9 cellular contexts compared by ENCODE assay signal in the genomic region with DNA sequence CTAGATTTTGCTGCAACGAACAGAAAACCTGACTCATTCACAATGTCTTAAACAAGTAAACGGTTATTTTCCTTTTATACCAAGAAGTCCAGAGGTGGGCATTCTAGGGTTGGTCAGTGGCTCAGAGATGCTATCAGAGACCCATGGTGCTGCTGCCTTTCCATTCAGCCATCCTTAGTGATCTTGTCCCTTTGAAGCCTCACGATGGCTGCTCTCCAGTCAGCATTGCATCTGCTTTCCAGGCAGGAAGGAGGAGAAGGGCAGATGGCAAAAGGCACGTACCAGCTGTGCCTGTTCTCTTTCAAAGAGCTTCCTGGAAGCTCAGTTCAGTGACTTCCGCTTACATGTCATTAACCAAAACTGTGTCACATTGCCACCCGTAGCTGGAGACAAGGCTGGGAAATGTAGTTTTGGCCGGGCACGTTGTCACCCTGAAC. TPM values are rescaled to one million over a fixed set of nuclear protein-coding genes. Genes with fewer than 3 reads are reported as not detected.
A peak's percentile ranks its signal among the peaks of the same experiment; 100 is the strongest.
DNase-seq lines count a peak whose midpoint lies in the region; ATAC-seq, FAIRE-seq and TF ChIP-seq lines count a peak whose summit lies in the region.
"Had no signal": no experiment of that assay in that cellular context is flagged by ENCODE, and none has a peak within 500 bp of the region (broad histone marks: within the 10 kb centered on the region; RNA-seq: fewer than 3 reads in every experiment).

No MANE protein-coding gene starts in this region.

- no peak overlapping the region for H2AK5ac ChIP-seq in mesendoderm (ENCODE audit: low read length)

- H2BK5ac ChIP-seq in mesendoderm (ENCODE audit: low read length) = no peak overlapping the region

- no peaks in the 10 kb centered on the region for H3K9me3 Mint-ChIP-seq in activated naive CD8-positive, alpha-beta T cell (ENCODE audit: low read depth)

- TF ChIP-seq CTCF in AG04449 (IDR thresholded peaks at IDR 0.05; ENCODE audit: insufficient read depth, low read length, missing control alignments) = no peak

- H3K79me2 ChIP-seq in mesendoderm (ENCODE audit: control insufficient read depth, insufficient read depth, low read length) = peaks cover 13% of the 10 kb centered on the region

- H3K4me3 ChIP-seq in AG04449 (ENCODE audit: low read depth, low read length) (peak overlapping the region; percentile 1; the same call in 1 of the 2 replicates), mesendoderm (ENCODE audit: low read length) (no peak overlapping the region)

- CTCF ChIA-PET in AG04449 (lab: Yijun Ruan, JAX) = interaction anchor here (1.0 to 1.5 kb wide), 4 partner anchors 11 to 183 kb away, joined by 3 to 4 read pairs (median 3); no protein-coding TSS in a partner anchor

- peak overlapping the region; percentile 50 for H3K56ac ChIP-seq in mesendoderm (ENCODE audit: low read length)

- peaks cover 3% of the 10 kb centered on the region for H3K4me1 ChIP-seq in mesendoderm (ENCODE audit: control insufficient read depth, low read depth, low read length)

- H3K9ac ChIP-seq in mesendoderm (ENCODE audit: low read length) = no peak overlapping the region

- WGBS in mesendoderm (ENCODE audit: extremely low coverage, insufficient coverage, low lambda C conversion rate) = no CpG with 5 or more reads among the region's 8 CpGs

- H2BK15ac ChIP-seq in mesendoderm (replicated peaks; ENCODE audit: low read depth) = no peak overlapping the region

- no peaks in the 10 kb centered on the region for H3K36me3 Mint-ChIP-seq in activated naive CD8-positive, alpha-beta T cell

- peaks cover 6% of the 10 kb centered on the region for H3K79me1 ChIP-seq in mesendoderm (ENCODE audit: low read length)

- H3K27ac ChIP-seq in mesendoderm (ENCODE audit: low read depth, low read length) = no peak overlapping the region
- H3K27ac ChIP-seq: epithelial cell of prostate had no signal

- H4K8ac ChIP-seq in mesendoderm (ENCODE audit: low read depth, low read length) = no peak overlapping the region

- peak; percentile 84 for ATAC-seq in GM18870 (IDR thresholded peaks at IDR 0.05; ENCODE audit: unreplicated experiment)
- ATAC-seq in HG03103 (IDR thresholded peaks at IDR 0.05; ENCODE audit: low read depth, unreplicated experiment) = peak; percentile 75
- ATAC-seq in stimulated activated naive CD8-positive, alpha-beta T cell treated with anti-CD3 and anti-CD28 coated beads, Interleukin-15, Interleukin-2, amounts not matched to agents 100 U/mL and 50 U/mL, for 24 hours = peak; percentile 76
- no peak for ATAC-seq in HG03097 (IDR thresholded peaks at IDR 0.05; ENCODE audit: low FRiP score, unreplicated experiment)

- peaks cover 21% of the 10 kb centered on the region for H3K4me1 Mint-ChIP-seq in activated naive CD8-positive, alpha-beta T cell (ENCODE audit: low read depth)

- no peak overlapping the region for H3K23ac ChIP-seq in mesendoderm (ENCODE audit: low read length)

- H3K27me3 Mint-ChIP-seq in activated naive CD8-positive, alpha-beta T cell = no peaks in the 10 kb centered on the region

- peak overlapping the region; percentile 85 for H3K4me3 Mint-ChIP-seq in activated naive CD8-positive, alpha-beta T cell

- no peaks in the 10 kb centered on the region for H3K36me3 ChIP-seq in mesendoderm (ENCODE audit: control insufficient read depth, insufficient read depth, low read length)

- no peaks in the 10 kb centered on the region for H3K27me3 ChIP-seq in mesendoderm (ENCODE audit: insufficient read depth, low read length, poor library complexity)

- H3K4ac ChIP-seq in mesendoderm (ENCODE audit: low read depth, low read length) = no peak overlapping the region

- peak overlapping the region; percentile 97 for H3K27ac Mint-ChIP-seq in activated naive CD8-positive, alpha-beta T cell

- H3K18ac ChIP-seq in mesendoderm (ENCODE audit: low read length) = no peak overlapping the region

- DNase-seq in AG04449 (ENCODE audit: low read depth, low spot score) (no peak), RCC 7860 (ENCODE audit: low spot score) (peak; percentile 33), mesendoderm (peak; percentile 31)
- peak; percentile 58 for DNase-seq in stimulated activated naive CD8-positive, alpha-beta T cell treated with anti-CD3 and anti-CD28 coated beads, Interleukin-15, Interleukin-2, amounts not matched to agents 100 U/mL and 50 U/mL, for 24 hours

- H2BK120ac ChIP-seq in mesendoderm (ENCODE audit: low read depth, low read length) = no peak overlapping the region

- no peak overlapping the region for H3K4me2 ChIP-seq in mesendoderm (ENCODE audit: low read length)

- POLR2A ChIA-PET in AG04449 (lab: Yijun Ruan, JAX) = interaction anchor here (1.4 kb wide), 1 partner anchor 161 kb away, joined by 4 read pairs; the partner anchor contains the start of gene INTS6

- no peak for FAIRE-seq in RCC 7860 (lab: Jason Lieb, UNC)

- no peak overlapping the region for H4K5ac ChIP-seq in mesendoderm (ENCODE audit: low read length)

RNA-seq across cellular contexts. Expression of gene WDFY2, which starts 30.1 kb away (rescaled TPM):
- 5.7 TPM for polyA plus RNA-seq in mesendoderm (2013, experiment 1 of 2)
- polyA plus RNA-seq in mesendoderm (2013, experiment 2 of 2) = 6.1 TPM
